Comparison of ENCODE assay signal across 9 cellular contexts in genomic region chr3:37163262-37164020, GRCh38. TPM values are rescaled to one million over a fixed set of nuclear protein-coding genes. Genes with fewer than 3 reads are reported as not detected.
DNase-seq lines count a peak whose midpoint lies in the region.
"Had no signal": no experiment of that assay in that cellular context is flagged by ENCODE, and none has a peak within 500 bp of the region (broad histone marks: within the 10 kb centered on the region; RNA-seq: fewer than 3 reads in every experiment).

No MANE protein-coding gene starts in this region.

- H2AFZ ChIP-seq in GM23248 = no peak overlapping the region

- H3K36me3 ChIP-seq in GM23248 (ENCODE audit: low read depth) = peaks cover 18% of the 10 kb centered on the region; the same call in 1 of the 2 replicates

- H3K27me3 ChIP-seq in GM23248 (replicated peaks; ENCODE audit: insufficient read depth) = no peaks in the 10 kb centered on the region

- H3K9ac ChIP-seq in GM23248 = peak overlapping the region; percentile 46

- H4K20me1 ChIP-seq in GM23248 (ENCODE audit: insufficient read depth) = no peaks in the 10 kb centered on the region

- no peaks in the 10 kb centered on the region for H3K9me3 Mint-ChIP-seq in T-helper 2 cell treated with Interferon-gamma antibody and Interleukin-4, amounts not matched to agents 5 μg/mL and 100 μg/mL, for 36 hours
- H3K9me3 Mint-ChIP-seq in immature natural killer cell = no peaks in the 10 kb centered on the region
- H3K9me3 Mint-ChIP-seq: dendritic cell treated with granulocyte-macrophage colony-stimulating factor and Interleukin-4, amounts not matched to agents 40 ng/mL and 50 ng/mL, for 4 days had no signal

- 9 to 10% methylated on average over 3 of the region's 3 CpGs for WGBS in GM23248 (ENCODE audit: low coverage in 1 of 2, low lambda C conversion rate in 2 of 2, missing lambda C conversion rate in 2 of 2), 2 experiments

- peaks cover 25% of the 10 kb centered on the region for H3K36me3 Mint-ChIP-seq in T-helper 2 cell treated with Interferon-gamma antibody and Interleukin-4, amounts not matched to agents 5 μg/mL and 100 μg/mL, for 36 hours (ENCODE audit: low read depth)
- peaks cover 0 to 7% (median 3%) of the 10 kb centered on the region in 3 donors for H3K36me3 Mint-ChIP-seq in immature natural killer cell

- peaks cover 96% of the 10 kb centered on the region for H3K79me2 ChIP-seq in GM23248 (ENCODE audit: insufficient read depth)

- H3F3A ChIP-seq in GM23248 (ENCODE audit: insufficient read depth) = peaks cover 57% of the 10 kb centered on the region

- no peaks in the 10 kb centered on the region for H3K9me3 ChIP-seq in GM23248 (ENCODE audit: low read depth)

- peaks cover 25% of the 10 kb centered on the region for H3K4me1 Mint-ChIP-seq in T-helper 2 cell treated with Interferon-gamma antibody and Interleukin-4, amounts not matched to agents 5 μg/mL and 100 μg/mL, for 36 hours (ENCODE audit: low read depth)
- H3K4me1 Mint-ChIP-seq in immature natural killer cell = peaks cover 27 to 36% of the 10 kb centered on the region in 2 donors

- H3K9me2 ChIP-seq in GM23248 (ENCODE audit: insufficient read depth) = no peaks in the 10 kb centered on the region

- H3K4me3 Mint-ChIP-seq in T-helper 2 cell treated with Interferon-gamma antibody and Interleukin-4, amounts not matched to agents 5 μg/mL and 100 μg/mL, for 36 hours = peak overlapping the region; percentile 44
- peak overlapping the region in 3 of 5 donors; percentile 18 to 38 (median 37) for H3K4me3 Mint-ChIP-seq in immature natural killer cell
- H3K4me3 Mint-ChIP-seq: dendritic cell treated with granulocyte-macrophage colony-stimulating factor and Interleukin-4, amounts not matched to agents 40 ng/mL and 50 ng/mL, for 4 days had no signal

- DNase-seq in Daoy (ENCODE audit: low read depth) = peak; percentile 75
- DNase-seq in GM23248 = peak; percentile 91
- DNase-seq in T-helper 2 cell treated with Interferon-gamma antibody and Interleukin-4, amounts not matched to agents 5 μg/mL and 100 μg/mL, for 36 hours (ENCODE audit: low spot score) = peak; percentile 60
- no peak for DNase-seq in immature natural killer cell
- DNase-seq in D341Med (ENCODE audit: low spot score) = no peak
- DNase-seq in NCI-H1694 treated with DMSO at 0.1 percent for 48 hours (lab: John Stamatoyannopoulos, UW) = no peak
- DNase-seq in activated gamma-delta T cell (lab: John Stamatoyannopoulos, UW) = no peak
- DNase-seq in NCI-H1092 (lab: John Stamatoyannopoulos, UW) = no peak

- H3K4me2 ChIP-seq in GM23248 (ENCODE audit: unreplicated experiment) = peak overlapping the region; percentile 54

- in situ Hi-C loops in GM23248 (cut with MboI) = no loop called here

- peaks cover 42% of the 10 kb centered on the region for H3K4me1 ChIP-seq in GM23248 (ENCODE audit: insufficient read depth)

- peak overlapping the region; percentile 25; the same call in 1 of the 2 replicates for H3K4me3 ChIP-seq in GM23248

- peak overlapping the region; percentile 85 for H3K27ac ChIP-seq in GM23248

- no peaks in the 10 kb centered on the region for H3K27me3 Mint-ChIP-seq in T-helper 2 cell treated with Interferon-gamma antibody and Interleukin-4, amounts not matched to agents 5 μg/mL and 100 μg/mL, for 36 hours (ENCODE audit: low read depth)
- H3K27me3 Mint-ChIP-seq in immature natural killer cell (ENCODE audit: low read depth in 3 of 3) = peaks cover 0 to 2% (median 0%) of the 10 kb centered on the region in 3 donors
- H3K27me3 Mint-ChIP-seq: dendritic cell treated with granulocyte-macrophage colony-stimulating factor and Interleukin-4, amounts not matched to agents 40 ng/mL and 50 ng/mL, for 4 days had no signal

- H3K27ac Mint-ChIP-seq in T-helper 2 cell treated with Interferon-gamma antibody and Interleukin-4, amounts not matched to agents 5 μg/mL and 100 μg/mL, for 36 hours = peak overlapping the region; percentile 57
- H3K27ac Mint-ChIP-seq in immature natural killer cell = peak overlapping the region; percentile 3 to 93 (median 74)
- H3K27ac Mint-ChIP-seq: dendritic cell treated with granulocyte-macrophage colony-stimulating factor and Interleukin-4, amounts not matched to agents 40 ng/mL and 50 ng/mL, for 4 days had no signal

RNA-seq across cellular contexts. Expression of gene LRRFIP2, which starts 10.9 kb away (rescaled TPM):
- 41.1 and 46.7 TPM in 2 replicates for total RNA-seq in Daoy (2014; rRNA removed; shearing (Covaris generic))
- 77.7 and 83.8 TPM in 2 replicates for total RNA-seq in GM23248 (2014; rRNA removed; shearing (Covaris generic))
- polyA plus RNA-seq in GM23248 (2016; fragmentation: Nextera tagmentation; extraction: Ambion mirVana) (73.1 and 77.6 TPM in 2 replicates), immature natural killer cell (10 to 100 TPM in 2 of 3 donors, 1 to 10 TPM in 1; 7.9 to 26.4 (median 14.3) TPM)

Comparison
In these comparisons a context has a peak if more than half of its experiments do, and no peak if none do; other contexts are left out.
1. DNase-seq: peak in Daoy (single experiment), GM23248 (single experiment) and T-helper 2 cell treated with Interferon-gamma antibody and Interleukin-4, amounts not matched to agents 5 μg/mL and 100 μg/mL, for 36 hours (single experiment); none in immature natural killer cell (0 of 3), D341Med (single experiment), NCI-H1694 treated with DMSO at 0.1 percent for 48 hours (single experiment), activated gamma-delta T cell (single experiment) and NCI-H1092 (single experiment).